8 cellular contexts compared by ENCODE assay signal in genomic region chr17:42067371-42068180, GRCh38. TPM values are rescaled to one million over a fixed set of nuclear protein-coding genes. Genes with fewer than 3 reads are reported as not detected.
DNase-seq lines count a peak whose midpoint lies in the region; TF ChIP-seq lines count a peak whose summit lies in the region.

No MANE protein-coding gene starts in this region.

- H3K27ac Mint-ChIP-seq in activated T-cell treated with anti-CD3 and anti-CD28 coated beads, Interleukin-2, amount 50 U/mL, for 24 hours = no peak overlapping the region

- TF ChIP-seq EP300 in transverse colon (IDR thresholded peaks at IDR 0.05; ENCODE audit: low read depth) = no peak

- H3K79me2 ChIP-seq in OCI-LY1 (ENCODE audit: insufficient read depth, low read length) (no peaks in the 10 kb centered on the region), osteoblast (ENCODE audit: insufficient read depth, low read length) (no peaks in the 10 kb centered on the region)

- H3K9me3 ChIP-seq in OCI-LY1 (ENCODE audit: low read length) (no peaks in the 10 kb centered on the region), osteoblast (ENCODE audit: low read depth, low read length) (no peaks in the 10 kb centered on the region), transverse colon (no peaks in the 10 kb centered on the region)

- H3K4me1 Mint-ChIP-seq in activated T-cell treated with anti-CD3 and anti-CD28 coated beads, Interleukin-2, amount 50 U/mL, for 24 hours (ENCODE audit: low read depth) = peaks cover 28% of the 10 kb centered on the region

- H3K36me3 ChIP-seq in OCI-LY1 (ENCODE audit: insufficient read depth, low read length) (no peaks in the 10 kb centered on the region), osteoblast (ENCODE audit: insufficient read depth, low read length) (no peaks in the 10 kb centered on the region), transverse colon (no peaks in the 10 kb centered on the region)

- peak; percentile 95 for TF ChIP-seq CTCF in GM12875 (IDR thresholded peaks at IDR 0.05; ENCODE audit: borderline replicate concordance, insufficient read depth, low read depth, low read length)
- peak; percentile 99 for TF ChIP-seq CTCF in OCI-LY1 (IDR thresholded peaks at IDR 0.05; ENCODE audit: low read length)
- TF ChIP-seq CTCF in fibroblast of pulmonary artery (IDR thresholded peaks at IDR 0.05; ENCODE audit: low read length, missing control alignments) = peak; percentile 94
- TF ChIP-seq CTCF in osteoblast (IDR thresholded peaks at IDR 0.05; ENCODE audit: extremely low read depth, low read depth, low read length) = peak; percentile 87
- TF ChIP-seq CTCF in transverse colon (IDR thresholded peaks at IDR 0.05) = peak; percentile 85 to 94 (median 92)

- H3K9me3 Mint-ChIP-seq in activated T-cell treated with anti-CD3 and anti-CD28 coated beads, Interleukin-2, amount 50 U/mL, for 24 hours = no peaks in the 10 kb centered on the region

- intact Hi-C loops in transverse colon (cut with DNase I; ENCODE audit: low total_unique reads) = loop anchor here (5.0 kb wide), 1 partner anchor 50 kb away; no protein-coding TSS in a partner anchor

- peaks cover 4% of the 10 kb centered on the region; the same call in 1 of the 2 replicates for H3K27me3 ChIP-seq in OCI-LY1 (ENCODE audit: insufficient read depth, low read length)
- peaks cover 33% of the 10 kb centered on the region for H3K27me3 ChIP-seq in osteoblast (ENCODE audit: insufficient read depth, low read length)
- H3K27me3 ChIP-seq in transverse colon = peaks cover 21% of the 10 kb centered on the region

- H4K20me1 ChIP-seq in OCI-LY1 (ENCODE audit: insufficient read depth, low read length) (no peaks in the 10 kb centered on the region), osteoblast (ENCODE audit: insufficient read depth, low read length) (no peaks in the 10 kb centered on the region)

- H3K4me2 ChIP-seq in OCI-LY1 (ENCODE audit: low read length) (no peak overlapping the region), osteoblast (ENCODE audit: insufficient read depth, low read length) (no peak overlapping the region)

- DNase-seq in A172 (ENCODE audit: low spot score) (peak; percentile 51), fibroblast of pulmonary artery (ENCODE audit: low read depth) (peak; percentile 53), osteoblast (ENCODE audit: insufficient read length, low spot score, missing footprints) (peak; percentile 95), transverse colon (peak; percentile 77), kidney glomerular epithelial cell (lab: John Stamatoyannopoulos, UW) (no peak)
- peak; percentile 83 for DNase-seq in activated T-cell treated with anti-CD3 and anti-CD28 coated beads, Interleukin-2, amount 50 U/mL, for 24 hours

- H3K4me3 Mint-ChIP-seq in activated T-cell treated with anti-CD3 and anti-CD28 coated beads, Interleukin-2, amount 50 U/mL, for 24 hours = no peak overlapping the region

- H3K9me2 ChIP-seq in OCI-LY1 (ENCODE audit: low read depth, low read length) = no peaks in the 10 kb centered on the region

- no peak for TF ChIP-seq POLR2A in transverse colon (IDR thresholded peaks at IDR 0.05)

- no peak overlapping the region for H3K4me3 ChIP-seq in GM12875 (ENCODE audit: low read depth, low read length)
- no peak overlapping the region for H3K4me3 ChIP-seq in OCI-LY1 (ENCODE audit: low read depth, low read length, poor library complexity, severe bottlenecking)
- no peak overlapping the region for H3K4me3 ChIP-seq in fibroblast of pulmonary artery (replicated peaks; ENCODE audit: low read depth, low read length)
- H3K4me3 ChIP-seq in osteoblast (ENCODE audit: insufficient read depth, low read length) = no peak overlapping the region
- no peak overlapping the region for H3K4me3 ChIP-seq in transverse colon

- 24% methylated on average over 14 of the region's 14 CpGs; no CpG with 5 or more reads in 1 of the 2 donors for WGBS in transverse colon (ENCODE audit: low coverage in 1 of 2), 2 donors

- H3F3A ChIP-seq in OCI-LY1 (ENCODE audit: insufficient read depth, low read length) = no peaks in the 10 kb centered on the region

- H3K4me1 ChIP-seq in OCI-LY1 (ENCODE audit: insufficient read depth, low read length, severe bottlenecking) (peaks cover 7% of the 10 kb centered on the region), osteoblast (ENCODE audit: insufficient read depth, low read length) (no peaks in the 10 kb centered on the region), transverse colon (peaks cover 0 to 17% (median 13%) of the 10 kb centered on the region in 4 donors)

- H3K9ac ChIP-seq in OCI-LY1 (ENCODE audit: low read length) = no peak overlapping the region

- H3K27me3 Mint-ChIP-seq in activated T-cell treated with anti-CD3 and anti-CD28 coated beads, Interleukin-2, amount 50 U/mL, for 24 hours = peaks cover 16% of the 10 kb centered on the region

- H3K27ac ChIP-seq in OCI-LY1 (ENCODE audit: low read depth, low read length, poor library complexity, severe bottlenecking) (no peak overlapping the region), osteoblast (ENCODE audit: low read depth, low read length) (no peak overlapping the region), transverse colon (no peak overlapping the region)

- no peaks in the 10 kb centered on the region for H3K36me3 Mint-ChIP-seq in activated T-cell treated with anti-CD3 and anti-CD28 coated beads, Interleukin-2, amount 50 U/mL, for 24 hours (ENCODE audit: low read depth)

- H2AFZ ChIP-seq in OCI-LY1 (ENCODE audit: low read length) (no peak overlapping the region), osteoblast (ENCODE audit: low read length) (no peak overlapping the region)

- in situ Hi-C loops in transverse colon (cut with MboI; ENCODE audit: low pct_ligation_motif_present in 1 of 4, low pct_unique_long_range_greater_than_20kb in 1 of 4, low sequenced_read_pairs in 3 of 4) = no loop called here

RNA-seq across cellular contexts. Expression of gene C17orf113, which starts 17.2 kb away (rescaled TPM):
- not detected in 2 replicates for total RNA-seq in A172 (2014; rRNA removed; shearing (Covaris generic))
- total RNA-seq in osteoblast (under 0.01 and 0.29 TPM in 2 replicates), transverse colon (1 to 10 TPM in 2 of 4 donors, under 1 TPM in 1, not detected in 1; 0.37 to 4.1 (median 3.7) TPM)

RNA-seq across cellular contexts. Expression of gene ZNF385C, which starts 30.7 kb away (rescaled TPM):
- total RNA-seq in A172 (2014; rRNA removed; shearing (Covaris generic)) = not detected in 2 replicates
- total RNA-seq in osteoblast (not detected in 2 replicates), transverse colon (under 1 TPM in 2 of 4 donors, not detected in 2; 0.27 to 0.48 TPM)

RNA-seq across cellular contexts. Expression of gene DHX58, which starts 44.9 kb away (rescaled TPM):
- total RNA-seq in A172 (2014; rRNA removed; shearing (Covaris generic)) = 7.8 and 10.0 TPM in 2 replicates
- total RNA-seq in osteoblast = 18.5 and 23.0 TPM in 2 replicates
- total RNA-seq in transverse colon = 10 to 100 TPM in 3 of 4 donors, 1 to 10 TPM in 1; 4.6 to 14.6 (median 12.8) TPM

RNA-seq across cellular contexts. Expression of gene NKIRAS2, which starts 47.7 kb away (rescaled TPM):
- 48.6 and 51.8 TPM in 2 replicates for total RNA-seq in A172 (2014; rRNA removed; shearing (Covaris generic))
- total RNA-seq in osteoblast (38.0 and 39.1 TPM in 2 replicates), transverse colon (10 to 100 TPM; 20.5 to 52.7 (median 35.0) TPM)

RNA-seq across cellular contexts. Expression of gene DNAJC7, which starts 50.3 kb away (rescaled TPM):
- total RNA-seq in A172 (2014; rRNA removed; shearing (Covaris generic)) = 118 and 132 TPM in 2 replicates
- 75.3 and 76.3 TPM in 2 replicates for total RNA-seq in osteoblast
- total RNA-seq in transverse colon = 10 to 100 TPM; 18.1 to 87.5 (median 64.5) TPM
